Comparison of ENCODE assay signal across 8 cellular contexts in genomic region chr2:61853848-61854434, GRCh38. TPM values are rescaled to one million over a fixed set of nuclear protein-coding genes. Genes with fewer than 3 reads are reported as not detected.
A peak's percentile ranks its signal among the peaks of the same experiment; 100 is the strongest.
DNase-seq lines count a peak whose midpoint lies in the region; TF ChIP-seq lines count a peak whose summit lies in the region.

Gene FAM161A (minus strand): TSS chr2:61854060. CDS start chr2:61854041, 19 bp downstream.

- H3K4me3 ChIP-seq in GM08714 (ENCODE audit: low read length): peak within 1 kb of the TSS; percentile 90
- H3K4me3 ChIP-seq in SK-N-MC: peak within 1 kb of the TSS; percentile 91
- H3K4me3 ChIP-seq in osteoblast (ENCODE audit: insufficient read depth, low read length): peak within 1 kb of the TSS; percentile 98
- peak within 1 kb of the TSS; percentile 70 to 90 for H3K4me3 ChIP-seq in testis

- peak within 1 kb of the TSS; percentile 100 for H3K4me2 ChIP-seq in osteoblast (ENCODE audit: insufficient read depth, low read length)

- H3K9me3 Mint-ChIP-seq in HFFc6: no peaks in the 10 kb centered on the region
- H3K9me3 Mint-ChIP-seq in activated naive CD4-positive, alpha-beta T cell treated with anti-CD3 and anti-CD28 coated beads, Interleukin-2, amount 50 U/mL, for 24 hours: no peaks in the 10 kb centered on the region

- no peaks in the 10 kb centered on the region for H3K9me3 ChIP-seq in SK-N-MC (ENCODE audit: low read depth, low read length)
- no peaks in the 10 kb centered on the region for H3K9me3 ChIP-seq in osteoblast (ENCODE audit: low read depth, low read length)
- H3K9me3 ChIP-seq in testis: no peaks in the 10 kb centered on the region

- H4K20me1 ChIP-seq in osteoblast (ENCODE audit: insufficient read depth, low read length): no peaks in the 10 kb centered on the region

- peak within 1 kb of the TSS; percentile 95 for H3K4me3 Mint-ChIP-seq in HFFc6
- H3K4me3 Mint-ChIP-seq in activated naive CD4-positive, alpha-beta T cell treated with anti-CD3 and anti-CD28 coated beads, Interleukin-2, amount 50 U/mL, for 24 hours: peak within 1 kb of the TSS; percentile 99

- TF ChIP-seq CTCF in HFFc6 (IDR thresholded peaks at IDR 0.05): no peak
- no peak for TF ChIP-seq CTCF in osteoblast (IDR thresholded peaks at IDR 0.05; ENCODE audit: extremely low read depth, low read depth, low read length)
- no peak for TF ChIP-seq CTCF in testis (IDR thresholded peaks at IDR 0.05)

- no peaks in the 10 kb centered on the region for H3K27me3 ChIP-seq in osteoblast (ENCODE audit: insufficient read depth, low read length)
- H3K27me3 ChIP-seq in testis: no peaks in the 10 kb centered on the region

- intact Hi-C loops in testis (cut with DNase I; ENCODE audit: low total_unique reads): loop anchor here (10.0 kb wide), 1 partner anchor 89 kb away; no protein-coding TSS in a partner anchor

- H3K27me3 Mint-ChIP-seq in HFFc6 (ENCODE audit: insufficient read depth): peaks cover 8% of the 10 kb centered on the region
- no peaks in the 10 kb centered on the region for H3K27me3 Mint-ChIP-seq in activated naive CD4-positive, alpha-beta T cell treated with anti-CD3 and anti-CD28 coated beads, Interleukin-2, amount 50 U/mL, for 24 hours

- H2AFZ ChIP-seq in osteoblast (ENCODE audit: low read length): peak within 1 kb of the TSS; percentile 99

- H3K27ac ChIP-seq in SK-N-MC (peak within 1 kb of the TSS; percentile 37; the same call in 1 of the 2 replicates), osteoblast (ENCODE audit: low read depth, low read length) (peak within 1 kb of the TSS; percentile 64), testis (peak within 1 kb of the TSS; percentile 74 to 88)

- 0% methylated on average over 22 to 39 of the region's 39 CpGs for WGBS in testis, 2 donors

- DNase-seq in HFFc6: peak; percentile 54
- DNase-seq in MV-4-11 (lab: John Stamatoyannopoulos, UW): peak; percentile 80
- no peak for DNase-seq in SK-N-MC (ENCODE audit: low read depth, low spot score)
- peak; percentile 73 for DNase-seq in glomerular visceral epithelial cell (ENCODE audit: extremely low spot score)
- DNase-seq in osteoblast (ENCODE audit: insufficient read length, low spot score, missing footprints): peak; percentile 94
- peak; percentile 93 for DNase-seq in testis

- H3K36me3 Mint-ChIP-seq in HFFc6 (ENCODE audit: low read depth): peaks cover 3% of the 10 kb centered on the region; the same call in 1 of the 2 replicates
- peaks cover 2% of the 10 kb centered on the region for H3K36me3 Mint-ChIP-seq in activated naive CD4-positive, alpha-beta T cell treated with anti-CD3 and anti-CD28 coated beads, Interleukin-2, amount 50 U/mL, for 24 hours

- H3K4me1 ChIP-seq in osteoblast (ENCODE audit: insufficient read depth, low read length) (peaks cover 9% of the 10 kb centered on the region), testis (peaks cover 4% of the 10 kb centered on the region)

- H3K27ac Mint-ChIP-seq in HFFc6: peak within 1 kb of the TSS; percentile 95
- H3K27ac Mint-ChIP-seq in activated naive CD4-positive, alpha-beta T cell treated with anti-CD3 and anti-CD28 coated beads, Interleukin-2, amount 50 U/mL, for 24 hours: peak within 1 kb of the TSS; percentile 97

- peak within 1 kb of the TSS; percentile 71 for H3K9ac ChIP-seq in SK-N-MC (ENCODE audit: insufficient read length)

- H3K36me3 ChIP-seq in SK-N-MC (ENCODE audit: insufficient read depth, low read length) (no peaks in the 10 kb centered on the region), osteoblast (ENCODE audit: insufficient read depth, low read length) (no peaks in the 10 kb centered on the region), testis (ENCODE audit: low read depth, missing control alignments) (no peaks in the 10 kb centered on the region)

- TF ChIP-seq POLR2A in testis (IDR thresholded peaks at IDR 0.05): no peak

- H3K79me2 ChIP-seq in osteoblast (ENCODE audit: insufficient read depth, low read length): no peaks in the 10 kb centered on the region

- H3K4me1 Mint-ChIP-seq in HFFc6 (ENCODE audit: low read depth): peaks cover 25% of the 10 kb centered on the region
- peaks cover 18% of the 10 kb centered on the region for H3K4me1 Mint-ChIP-seq in activated naive CD4-positive, alpha-beta T cell treated with anti-CD3 and anti-CD28 coated beads, Interleukin-2, amount 50 U/mL, for 24 hours

RNA-seq across cellular contexts. Expression of gene FAM161A, which starts in this region (rescaled TPM):
- 1 to 10 TPM; 1.2 to 2.2 (median 1.7) TPM for total RNA-seq in HFFc6 (2021; fragmentation: NEBNext Ultra II Directional; extraction: Animal tissue kit (Norgen Biotek cat#: 25700))
- total RNA-seq in osteoblast (3.2 and 3.3 TPM in 2 replicates), testis (10 to 100 TPM; 13.3 to 24.7 TPM)
- polyA plus RNA-seq in testis (ENCODE audit: insufficient read depth, low read depth, low replicate concordance): 18.2 TPM
